In genomic region chr2:113694438-113694837, GRCh38 we compare ENCODE assay signal across 17 cellular contexts.
DNase-seq lines count a peak whose midpoint lies in the region; ATAC-seq and TF ChIP-seq lines count a peak whose summit lies in the region.
"Had no signal": no experiment of that assay in that cellular context is flagged by ENCODE, and none has a peak within 500 bp of the region (broad histone marks: within the 10 kb centered on the region; RNA-seq: fewer than 3 reads in every experiment).

No MANE protein-coding gene starts in this region.

- DNase-seq in activated T-cell treated with anti-CD3 and anti-CD28 coated beads, Interleukin-2, amount 50 U/mL, for 24 hours, result no peak
- no peak for DNase-seq in activated T-cell treated with anti-CD3 and anti-CD28 coated beads for 4 hours
- no peak for DNase-seq in activated T-helper 2 cell treated with anti-CD3 and anti-CD28 coated beads, Interferon-gamma antibody, Interleukin-2, Interleukin-4, amounts not matched to agents 10 μg/mL and 5 μg/mL and 100 μg/mL, durations not matched to agents 14 hours and 24 hours and 36 hours (ENCODE audit: low spot score)
- no peak for DNase-seq in natural killer cell treated with Interleukin-12 subunit alpha and Interleukin-12 subunit beta and Interleukin-15 and Interleukin-18, amount 100 ng/mL, for 72 hours (ENCODE audit: low spot score)
- no peak for DNase-seq in vagina (ENCODE audit: extremely low spot score in 2 of 2)
- DNase-seq in GF-D8 (lab: John Stamatoyannopoulos, UW), result no peak
- DNase-seq in kidney tubule cell (ENCODE audit: low spot score), result no peak
- DNase-seq: ACHN, brain microvascular endothelial cell, MM.1S, NCI-H2227 treated with DMSO at 0.1 percent for 48 hours, posterior cingulate gyrus, T-helper 9 cell had no signal

- no peaks in the 10 kb centered on the region for H3K9me3 ChIP-seq in DOHH2 (ENCODE audit: control insufficient read depth, insufficient read depth, low read length)
- no peaks in the 10 kb centered on the region for H3K9me3 ChIP-seq in vagina
- H3K9me3 ChIP-seq: SJSA1 had no signal

- peak overlapping the region; percentile 96 for H3K27ac Mint-ChIP-seq in activated T-cell treated with anti-CD3 and anti-CD28 coated beads, Interleukin-2, amount 50 U/mL, for 24 hours
- H3K27ac Mint-ChIP-seq in activated T-helper 2 cell treated with anti-CD3 and anti-CD28 coated beads, Interferon-gamma antibody, Interleukin-2, Interleukin-4, amounts not matched to agents 10 μg/mL and 5 μg/mL and 100 μg/mL, durations not matched to agents 14 hours and 24 hours and 36 hours, result peak overlapping the region; percentile 94
- peak overlapping the region in 1 of 2 donors; percentile 91 for H3K27ac Mint-ChIP-seq in natural killer cell treated with Interleukin-12 subunit alpha and Interleukin-12 subunit beta and Interleukin-15 and Interleukin-18, amount 100 ng/mL, for 72 hours

- no peak for TF ChIP-seq CTCF in DOHH2 (IDR thresholded peaks at IDR 0.05; ENCODE audit: low read depth, low read length, poor library complexity, severe bottlenecking)
- no peak for TF ChIP-seq CTCF in vagina (IDR thresholded peaks at IDR 0.05)

- no peaks in the 10 kb centered on the region for H3K79me2 ChIP-seq in DOHH2 (ENCODE audit: control insufficient read depth, low read length)

- no peaks in the 10 kb centered on the region for H3K27me3 ChIP-seq in DOHH2 (ENCODE audit: control insufficient read depth, low read length)
- no peaks in the 10 kb centered on the region for H3K27me3 ChIP-seq in vagina
- H3K27me3 ChIP-seq: brain microvascular endothelial cell, SJSA1 had no signal

- H3F3A ChIP-seq in DOHH2 (ENCODE audit: control insufficient read depth, insufficient read depth), result no peaks in the 10 kb centered on the region; the same call in 1 of the 2 replicates

- no peak for TF ChIP-seq POLR2A in vagina (IDR thresholded peaks at IDR 0.05)

- no peaks in the 10 kb centered on the region for H3K36me3 Mint-ChIP-seq in activated T-cell treated with anti-CD3 and anti-CD28 coated beads, Interleukin-2, amount 50 U/mL, for 24 hours (ENCODE audit: low read depth)
- peaks cover 27% of the 10 kb centered on the region for H3K36me3 Mint-ChIP-seq in activated T-helper 2 cell treated with anti-CD3 and anti-CD28 coated beads, Interferon-gamma antibody, Interleukin-2, Interleukin-4, amounts not matched to agents 10 μg/mL and 5 μg/mL and 100 μg/mL, durations not matched to agents 14 hours and 24 hours and 36 hours (ENCODE audit: low read depth)
- no peaks in the 10 kb centered on the region for H3K36me3 Mint-ChIP-seq in natural killer cell treated with Interleukin-12 subunit alpha and Interleukin-12 subunit beta and Interleukin-15 and Interleukin-18, amount 100 ng/mL, for 72 hours
- H3K36me3 Mint-ChIP-seq: naive thymus-derived CD8-positive, alpha-beta T cell had no signal

- H3K36me3 ChIP-seq in DOHH2 (ENCODE audit: control insufficient read depth, low read length) (no peaks in the 10 kb centered on the region), vagina (no peaks in the 10 kb centered on the region)
- H3K36me3 ChIP-seq: brain microvascular endothelial cell, SJSA1 had no signal

- ATAC-seq in natural killer cell treated with Interleukin-12 subunit alpha and Interleukin-12 subunit beta and Interleukin-15 and Interleukin-18, amount 100 ng/mL, for 72 hours, result no peak

- intact Hi-C loops in activated T-helper 2 cell treated with anti-CD3 and anti-CD28 coated beads, Interferon-gamma antibody, Interleukin-2, Interleukin-4, amounts not matched to agents 10 μg/mL and 5 μg/mL and 100 μg/mL, durations not matched to agents 14 hours and 24 hours and 36 hours (cut with micrococcal nuclease), result no loop called here
- intact Hi-C loops in vagina (cut with DNase I), result no loop called here

- H3K27ac ChIP-seq in DOHH2 (ENCODE audit: low read depth, low read length) (no peak overlapping the region), vagina (no peak overlapping the region)
- H3K27ac ChIP-seq: brain microvascular endothelial cell, coronary artery, SJSA1 had no signal

- H3K4me1 Mint-ChIP-seq in activated T-cell treated with anti-CD3 and anti-CD28 coated beads, Interleukin-2, amount 50 U/mL, for 24 hours (ENCODE audit: low read depth), result peaks cover 62% of the 10 kb centered on the region
- peaks cover 49% of the 10 kb centered on the region for H3K4me1 Mint-ChIP-seq in activated T-helper 2 cell treated with anti-CD3 and anti-CD28 coated beads, Interferon-gamma antibody, Interleukin-2, Interleukin-4, amounts not matched to agents 10 μg/mL and 5 μg/mL and 100 μg/mL, durations not matched to agents 14 hours and 24 hours and 36 hours (ENCODE audit: low read depth)
- peaks cover 33 to 34% of the 10 kb centered on the region in 2 donors for H3K4me1 Mint-ChIP-seq in natural killer cell treated with Interleukin-12 subunit alpha and Interleukin-12 subunit beta and Interleukin-15 and Interleukin-18, amount 100 ng/mL, for 72 hours (ENCODE audit: low read depth in 2 of 2)

- peaks cover 4% of the 10 kb centered on the region for H3K9me3 Mint-ChIP-seq in activated T-cell treated with anti-CD3 and anti-CD28 coated beads, Interleukin-2, amount 50 U/mL, for 24 hours
- peaks cover 24% of the 10 kb centered on the region for H3K9me3 Mint-ChIP-seq in activated T-helper 2 cell treated with anti-CD3 and anti-CD28 coated beads, Interferon-gamma antibody, Interleukin-2, Interleukin-4, amounts not matched to agents 10 μg/mL and 5 μg/mL and 100 μg/mL, durations not matched to agents 14 hours and 24 hours and 36 hours
- H3K9me3 Mint-ChIP-seq in natural killer cell treated with Interleukin-12 subunit alpha and Interleukin-12 subunit beta and Interleukin-15 and Interleukin-18, amount 100 ng/mL, for 72 hours, result no peaks in the 10 kb centered on the region
- H3K9me3 Mint-ChIP-seq: naive thymus-derived CD8-positive, alpha-beta T cell had no signal

- no peaks in the 10 kb centered on the region for H3K9me2 ChIP-seq in DOHH2 (replicated peaks; ENCODE audit: control insufficient read depth, low read length)

- H4K20me1 ChIP-seq in DOHH2 (ENCODE audit: control insufficient read depth, insufficient read depth, low read depth, low read length), result no peaks in the 10 kb centered on the region

- H3K4me2 ChIP-seq in DOHH2 (ENCODE audit: low read length), result peak overlapping the region; percentile 56

- H3K4me3 ChIP-seq in DOHH2 (ENCODE audit: low read length) (no peak overlapping the region), vagina (no peak overlapping the region)
- H3K4me3 ChIP-seq: coronary artery, SJSA1 had no signal

- H3K27me3 Mint-ChIP-seq in activated T-cell treated with anti-CD3 and anti-CD28 coated beads, Interleukin-2, amount 50 U/mL, for 24 hours, result no peaks in the 10 kb centered on the region
- no peaks in the 10 kb centered on the region for H3K27me3 Mint-ChIP-seq in activated T-helper 2 cell treated with anti-CD3 and anti-CD28 coated beads, Interferon-gamma antibody, Interleukin-2, Interleukin-4, amounts not matched to agents 10 μg/mL and 5 μg/mL and 100 μg/mL, durations not matched to agents 14 hours and 24 hours and 36 hours (ENCODE audit: low read depth)
- H3K27me3 Mint-ChIP-seq in natural killer cell treated with Interleukin-12 subunit alpha and Interleukin-12 subunit beta and Interleukin-15 and Interleukin-18, amount 100 ng/mL, for 72 hours, result peaks cover 0 to 3% of the 10 kb centered on the region in 2 donors
- H3K27me3 Mint-ChIP-seq: naive thymus-derived CD8-positive, alpha-beta T cell had no signal

- H3K4me1 ChIP-seq in DOHH2 (ENCODE audit: control insufficient read depth, low read length) (peaks cover 35% of the 10 kb centered on the region), vagina (no peaks in the 10 kb centered on the region)
- H3K4me1 ChIP-seq: SJSA1 had no signal

- peak overlapping the region; percentile 75 for H3K4me3 Mint-ChIP-seq in activated T-cell treated with anti-CD3 and anti-CD28 coated beads, Interleukin-2, amount 50 U/mL, for 24 hours
- H3K4me3 Mint-ChIP-seq in activated T-helper 2 cell treated with anti-CD3 and anti-CD28 coated beads, Interferon-gamma antibody, Interleukin-2, Interleukin-4, amounts not matched to agents 10 μg/mL and 5 μg/mL and 100 μg/mL, durations not matched to agents 14 hours and 24 hours and 36 hours (ENCODE audit: low read depth), result no peak overlapping the region
- H3K4me3 Mint-ChIP-seq in natural killer cell treated with Interleukin-12 subunit alpha and Interleukin-12 subunit beta and Interleukin-15 and Interleukin-18, amount 100 ng/mL, for 72 hours, result peak overlapping the region; percentile 88
